ENCODE assay signal across 22 cellular contexts in the genomic region with DNA sequence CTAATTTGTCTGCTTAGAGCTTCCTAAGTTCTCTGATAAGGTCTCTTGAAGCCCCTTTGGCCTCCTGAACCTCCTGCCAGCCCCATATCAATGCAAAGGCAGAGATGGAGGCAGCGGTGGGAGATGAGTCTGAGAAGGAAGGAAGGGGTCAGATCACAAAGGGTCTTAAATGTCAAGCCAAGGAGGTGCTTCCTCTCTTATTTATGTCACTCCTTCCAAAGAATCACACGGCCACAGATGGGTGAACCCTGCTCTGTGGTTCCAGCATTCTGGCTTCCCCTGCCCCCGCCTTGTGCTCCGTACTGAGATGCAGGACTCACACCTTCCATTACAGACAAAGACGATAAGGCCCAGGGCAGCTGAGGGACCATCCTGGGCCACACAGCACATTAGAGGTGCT.
DNase-seq lines count a peak whose midpoint lies in the region; ATAC-seq, FAIRE-seq and TF ChIP-seq lines count a peak whose summit lies in the region.
"Had no signal": no experiment of that assay in that cellular context is flagged by ENCODE, and none has a peak within 500 bp of the region (broad histone marks: within the 10 kb centered on the region; RNA-seq: fewer than 3 reads in every experiment).

No MANE protein-coding gene starts in this region.

- H3K9ac ChIP-seq in K562 (ENCODE audit: insufficient read depth in 1 of 2, low read depth in 2 of 2, low read length in 2 of 2) = no peak overlapping the region

- no peak overlapping the region for H2AFZ ChIP-seq in K562 (ENCODE audit: low read depth, low read length)
- H2AFZ ChIP-seq: GM23338 had no signal

- H3K4me1 ChIP-seq in K562 (replicated peaks in 1 of 2; ENCODE audit: control insufficient read depth in 2 of 2, insufficient read depth in 2 of 2, low read length in 2 of 2) = no peaks in the 10 kb centered on the region; a peak in 2 of 5 replicates
- H3K4me1 ChIP-seq: BE2C had no signal

- no peaks in the 10 kb centered on the region for H3K79me2 ChIP-seq in K562 (ENCODE audit: control insufficient read depth, insufficient read depth, low read length)

- peaks cover 0 to 22% of the 10 kb centered on the region in 2 experiments; a peak in 2 of 5 replicates for H3K27me3 ChIP-seq in K562 (ENCODE audit: control insufficient read depth in 2 of 2, insufficient read depth in 2 of 2, low read length in 2 of 2)
- H3K27me3 ChIP-seq: BE2C had no signal

- DNase-seq in K562 (ENCODE audit: extremely low read depth in 1 of 4, low spot score in 3 of 4) (no peak), islet precursor cell (peak; percentile 23), sciatic nerve (ENCODE audit: low spot score) (peak; percentile 18), NCI-H2196 (lab: John Stamatoyannopoulos, UW; ENCODE audit: unreplicated experiment) (no peak), NCI-H1048 (lab: John Stamatoyannopoulos, UW) (no peak)
- no peak for DNase-seq in activated CD4-positive, alpha-beta T cell treated with anti-CD3 and anti-CD28 coated beads, Interleukin-2, amount 10 ng/mL, durations not matched to agents 7 days and 5 days
- DNase-seq: ACHN; BE2C; C1 segment of cervical spinal cord; CD4-positive, CD25-positive, alpha-beta regulatory T cell; CD8-positive, alpha-beta memory T cell; COR-L47; DMS 273 treated with DMSO at 0.1 percent for 48 hours; DMS53; DND-41; EL; HCEC 1CT had no signal

- TF ChIP-seq CTCF in K562 (IDR thresholded peaks at IDR 0.05 in 2 of 3, conservative IDR thresholded peaks at IDR 0.05 in 1 of 3; ENCODE audit: insufficient read depth in 2 of 3, low read depth in 1 of 3, low read length in 3 of 3) = no peak

- H3K36me3 ChIP-seq in K562 (ENCODE audit: control insufficient read depth, insufficient read depth, low read length) = no peaks in the 10 kb centered on the region
- H3K36me3 ChIP-seq: BE2C had no signal

- peaks cover 13% of the 10 kb centered on the region for H3K27me3 Mint-ChIP-seq in activated CD4-positive, alpha-beta T cell treated with anti-CD3 and anti-CD28 coated beads, Interleukin-2, amount 10 ng/mL, durations not matched to agents 7 days and 5 days

- 13% methylated on average over 4 of the region's 5 CpGs for WGBS in K562 (ENCODE audit: insufficient coverage, low coverage, missing lambda C conversion rate)

- in situ Hi-C loops in K562 (cut with MboI) = loop anchor here (5.0 kb wide), 1 partner anchor 100 kb away; no protein-coding TSS in a partner anchor

- H4K20me1 ChIP-seq in K562 (replicated peaks; ENCODE audit: control insufficient read depth, insufficient read depth, low read length) = no peaks in the 10 kb centered on the region

- H3K4me1 Mint-ChIP-seq in activated CD4-positive, alpha-beta T cell treated with anti-CD3 and anti-CD28 coated beads, Interleukin-2, amount 10 ng/mL, durations not matched to agents 7 days and 5 days = no peaks in the 10 kb centered on the region
- H3K4me1 Mint-ChIP-seq: CD4-positive, CD25-positive, alpha-beta regulatory T cell; CD8-positive, alpha-beta memory T cell; GM23338 had no signal

- no peak overlapping the region for H3K4me2 ChIP-seq in K562 (ENCODE audit: insufficient read depth, low read length)
- H3K4me2 ChIP-seq: GM23338 had no signal

- no peak for ATAC-seq in K562
- no peak for ATAC-seq in sciatic nerve
- ATAC-seq in GM18511 (IDR thresholded peaks at IDR 0.05; ENCODE audit: unreplicated experiment) = no peak
- ATAC-seq: GM12878, GM23338 had no signal

- FAIRE-seq in K562 (lab: Jason Lieb, UNC) = no peak
- FAIRE-seq: A204.1, GM12878, H54 had no signal

- no peak for TF ChIP-seq POLR2A in K562 (conservative IDR thresholded peaks at IDR 0.05)

- no TSS peak for BruUV-seq in K562 (replicated peaks; lab: Mats Ljungman, UMichigan)

- H3K4me3 ChIP-seq in K562 = no peak overlapping the region
- H3K4me3 ChIP-seq: GM12878, GM23338 had no signal

- TF ChIP-seq RAD21 in K562 (CRISPR knock-in tag; conservative IDR thresholded peaks at IDR 0.05 in 1 of 2, IDR thresholded peaks at IDR 0.05 in 1 of 2) = no peak

- TF ChIP-seq EP300 in K562 (IDR thresholded peaks at IDR 0.05; ENCODE audit: low read length) = no peak

- intact Hi-C loops in K562 (cut with micrococcal nuclease) = no loop called here
- intact Hi-C loops in sciatic nerve (cut with DNase I) = no loop called here

- H3K9me1 ChIP-seq in K562 (ENCODE audit: control insufficient read depth, insufficient read depth, low read length) = no peaks in the 10 kb centered on the region

- POLR2A ChIA-PET in K562 (lab: Yijun Ruan, JAX) = no interaction called here
- POLR2A ChIA-PET in activated CD4-positive, alpha-beta T cell treated with anti-CD3 and anti-CD28 coated beads, Interleukin-2, amount 10 ng/mL, durations not matched to agents 7 days and 5 days (lab: Charles Lee) = no interaction called here

- CTCF ChIA-PET in K562 (lab: Yijun Ruan, JAX; ENCODE audit: low intra/inter-chr PET ratio) = no interaction called here
- CTCF ChIA-PET in activated CD4-positive, alpha-beta T cell treated with anti-CD3 and anti-CD28 coated beads, Interleukin-2, amount 10 ng/mL, durations not matched to agents 7 days and 5 days (lab: Charles Lee) = no interaction called here

- no peak overlapping the region for H3K27ac Mint-ChIP-seq in activated CD4-positive, alpha-beta T cell treated with anti-CD3 and anti-CD28 coated beads, Interleukin-2, amount 10 ng/mL, durations not matched to agents 7 days and 5 days
- H3K27ac Mint-ChIP-seq: CD4-positive, CD25-positive, alpha-beta regulatory T cell; GM23338 had no signal

- H3K27ac ChIP-seq in K562 (ENCODE audit: extremely low read depth, low read depth, low read length) = no peak overlapping the region

- H3K4me3 Mint-ChIP-seq in activated CD4-positive, alpha-beta T cell treated with anti-CD3 and anti-CD28 coated beads, Interleukin-2, amount 10 ng/mL, durations not matched to agents 7 days and 5 days = no peak overlapping the region
- H3K4me3 Mint-ChIP-seq: CD4-positive, CD25-positive, alpha-beta regulatory T cell; CD8-positive, alpha-beta memory T cell; GM23338 had no signal

- no peaks in the 10 kb centered on the region for H3K36me3 Mint-ChIP-seq in activated CD4-positive, alpha-beta T cell treated with anti-CD3 and anti-CD28 coated beads, Interleukin-2, amount 10 ng/mL, durations not matched to agents 7 days and 5 days (ENCODE audit: low read depth)
- H3K36me3 Mint-ChIP-seq: CD4-positive, CD25-positive, alpha-beta regulatory T cell had no signal

- H3K9me3 ChIP-seq in K562 (replicated peaks; ENCODE audit: control insufficient read depth, insufficient read depth, low read depth, low read length) = no peaks in the 10 kb centered on the region
- H3K9me3 ChIP-seq: BE2C had no signal

- no peaks in the 10 kb centered on the region for H3K9me3 Mint-ChIP-seq in activated CD4-positive, alpha-beta T cell treated with anti-CD3 and anti-CD28 coated beads, Interleukin-2, amount 10 ng/mL, durations not matched to agents 7 days and 5 days
- H3K9me3 Mint-ChIP-seq: GM23338 had no signal

TF ChIP-seq in K562, 482 proteins besides CTCF, POLR2A, EP300 and RAD21:
- peak; percentile 84 for TF ChIP-seq RBM25 (IDR thresholded peaks at IDR 0.05; ENCODE audit: low read depth, low read length, severe bottlenecking)
- 0 out of 2 replicates have a peak, but pooled peaks have one; percentile 23 for TF ChIP-seq BCOR (IDR thresholded peaks at IDR 0.05)
- TF ChIP-seq, protein P1, sequence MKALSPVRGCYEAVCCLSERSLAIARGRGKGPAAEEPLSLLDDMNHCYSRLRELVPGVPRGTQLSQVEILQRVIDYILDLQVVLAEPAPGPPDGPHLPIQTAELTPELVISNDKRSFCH (CRISPR knock-in tag; IDR thresholded peaks at IDR 0.05) = no peak
- TF ChIP-seq, protein P1 (tag; IDR thresholded peaks at IDR 0.05) = peak; percentile 78; the same call in 1 of the 2 replicates
- TF ChIP-seq KDM5B (IDR thresholded peaks at IDR 0.05; ENCODE audit: insufficient replicate concordance, low read depth, low read length) = no peak
TF ChIP-seq in K562: peak in this region for 3.

Comparison
In these comparisons a context has a peak if more than half of its experiments do, and no peak if none do; other contexts are left out.
1. DNase-seq: peak in islet precursor cell (single experiment) and sciatic nerve (single experiment); none in K562 (0 of 4), NCI-H2196 (single experiment), activated CD4-positive, alpha-beta T cell treated with anti-CD3 and anti-CD28 coated beads, Interleukin-2, amount 10 ng/mL, durations not matched to agents 7 days and 5 days (single experiment) and NCI-H1048 (single experiment).